8 cellular contexts compared by ENCODE assay signal in the genomic region with DNA sequence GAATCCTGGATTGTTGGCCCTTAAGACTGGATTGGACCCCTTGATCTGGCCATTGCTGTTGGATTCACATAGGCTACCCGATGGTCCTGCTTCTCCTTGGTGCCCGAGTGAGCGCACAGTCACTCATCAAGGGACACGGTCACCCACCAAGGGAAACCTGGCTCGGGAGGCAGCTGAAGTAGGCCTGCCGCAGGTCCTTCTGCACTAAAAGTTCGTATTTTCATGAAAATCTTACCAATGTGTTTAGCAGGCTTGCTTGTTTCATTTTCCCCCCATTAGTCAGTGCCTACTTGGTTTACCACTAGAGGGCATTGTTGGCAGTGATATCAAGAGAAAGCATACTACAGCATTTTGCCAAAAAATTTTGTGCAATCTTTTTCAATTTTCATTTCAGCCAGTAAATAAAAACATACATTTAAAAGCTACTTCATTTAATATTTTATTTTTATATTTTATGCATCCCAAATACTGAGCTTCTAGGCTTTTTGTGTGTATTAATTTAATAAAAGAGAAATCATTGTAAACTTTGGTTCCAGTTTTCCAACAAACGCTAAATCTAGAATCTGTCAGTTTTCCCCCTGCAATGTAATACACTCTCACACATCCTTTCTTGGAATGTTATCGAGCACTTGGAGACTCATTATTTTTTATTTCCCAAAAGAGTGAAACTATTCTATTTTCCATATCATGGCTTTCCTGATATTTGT.
DNase-seq lines count a peak whose midpoint lies in the region; ATAC-seq, FAIRE-seq and TF ChIP-seq lines count a peak whose summit lies in the region.

No MANE protein-coding gene starts in this region.

- H3K9me3 ChIP-seq in SU-DHL-6 (ENCODE audit: insufficient read depth, low read length), result no peaks in the 10 kb centered on the region
- no peaks in the 10 kb centered on the region; a peak in 1 of 4 replicates for H3K9me3 ChIP-seq in H1 (ENCODE audit: insufficient read depth in 2 of 2, low read depth in 1 of 2, low read length in 1 of 2)
- no peaks in the 10 kb centered on the region for H3K9me3 ChIP-seq in uterus

- H2AFZ ChIP-seq in SU-DHL-6 (ENCODE audit: low read depth, low read length, severe bottlenecking) (no peak overlapping the region), H1 (ENCODE audit: low read length) (peak overlapping the region; percentile 99)

- H3K36me3 ChIP-seq in SU-DHL-6 (ENCODE audit: low read length), result no peaks in the 10 kb centered on the region
- H3K36me3 ChIP-seq in H1 (ENCODE audit: control insufficient read depth in 2 of 4, insufficient read depth in 4 of 4, low read length in 3 of 4), result no peaks in the 10 kb centered on the region
- H3K36me3 ChIP-seq in uterus, result no peaks in the 10 kb centered on the region

- no peaks in the 10 kb centered on the region for H3K9me3 Mint-ChIP-seq in activated CD4-positive, alpha-beta T cell treated with anti-CD3 and anti-CD28 coated beads, Interleukin-2, amount 10 ng/mL, durations not matched to agents 24 days and 14 days

- POLR2A ChIA-PET in H1 (lab: Charles Lee; ENCODE audit: partially characterized antibody), result no interaction called here

- intact Hi-C loops in activated CD4-positive, alpha-beta T cell treated with anti-CD3 and anti-CD28 coated beads, Interleukin-2, amount 10 ng/mL, durations not matched to agents 24 days and 14 days (cut with micrococcal nuclease), result loop anchor here (1.0 kb wide), 2 partner anchors 581 to 593 kb away; no protein-coding TSS in a partner anchor
- intact Hi-C loops in uterus (cut with DNase I; ENCODE audit: low total_unique reads), result no loop called here

- H3K79me2 ChIP-seq in SU-DHL-6 (ENCODE audit: insufficient read depth, low read length) (no peaks in the 10 kb centered on the region), H1 (ENCODE audit: control insufficient read depth in 1 of 2, insufficient read depth in 2 of 2, low read length in 2 of 2) (no peaks in the 10 kb centered on the region)

- H3K18ac ChIP-seq in H1 (ENCODE audit: extremely low read depth, low read length), result no peak overlapping the region

- no peaks in the 10 kb centered on the region for H3K27me3 ChIP-seq in SU-DHL-6 (ENCODE audit: low read length)
- no peaks in the 10 kb centered on the region for H3K27me3 ChIP-seq in H1 (replicated peaks in 1 of 4; ENCODE audit: control insufficient read depth in 3 of 4, extremely low read depth in 1 of 4, insufficient read depth in 3 of 4, low read length in 3 of 4)
- H3K27me3 ChIP-seq in uterus, result no peaks in the 10 kb centered on the region

- H3K9me2 ChIP-seq in SU-DHL-6 (replicated peaks; ENCODE audit: insufficient read depth, low read length), result no peaks in the 10 kb centered on the region

- H4K8ac ChIP-seq in H1 (ENCODE audit: extremely low read depth, insufficient read depth, low read length), result no peak overlapping the region; the same call in 1 of the 2 replicates

- no peak overlapping the region for H3K9ac ChIP-seq in SU-DHL-6 (ENCODE audit: low read length)
- no peak overlapping the region for H3K9ac ChIP-seq in H1 (replicated peaks in 1 of 4; ENCODE audit: extremely low read depth in 1 of 4, low read depth in 3 of 4, low read length in 3 of 4)

- no peak overlapping the region for H4K91ac ChIP-seq in H1 (replicated peaks; ENCODE audit: insufficient read length, low read length)

- no peaks in the 10 kb centered on the region for H3K79me1 ChIP-seq in H1 (ENCODE audit: low read depth, low read length)

- 0 out of 2 replicates have a peak overlapping the region, but pooled peaks have one; percentile 12 for H2BK5ac ChIP-seq in H1 (ENCODE audit: low read depth, low read length)

- CTCF ChIA-PET in H1 (lab: Charles Lee; ENCODE audit: partially characterized antibody), result interaction anchor here (0.6 to 3.1 kb wide), 22 partner anchors 10 to 655 kb away, joined by 3 to 12 read pairs (median 4); no protein-coding TSS in a partner anchor

- H3K4ac ChIP-seq in H1 (replicated peaks; ENCODE audit: insufficient read length, low read depth, low read length), result no peak overlapping the region

- H3K4me1 ChIP-seq in H1 (replicated peaks in 1 of 4; ENCODE audit: control insufficient read depth in 3 of 4, insufficient read depth in 4 of 4, low read length in 3 of 4) (peaks cover 0 to 3% (median 0%) of the 10 kb centered on the region in 4 experiments; a peak in 2 of 7 replicates), uterus (no peaks in the 10 kb centered on the region)

- H2BK120ac ChIP-seq in H1 (replicated peaks; ENCODE audit: low read depth, low read length), result no peak overlapping the region

- H3K27ac ChIP-seq in SU-DHL-6 (ENCODE audit: low read depth, low read length), result no peak overlapping the region
- no peak overlapping the region; the same call in 1 of the 2 replicates for H3K27ac ChIP-seq in H1 (ENCODE audit: low read depth, low read length)
- peak overlapping the region; percentile 23 to 26 for H3K27ac ChIP-seq in uterus

- no peak overlapping the region for H2BK20ac ChIP-seq in H1 (ENCODE audit: low read length)

- WGBS in H1 (ENCODE audit: extremely low coverage in 1 of 2, insufficient coverage in 1 of 2, insufficient read length in 1 of 2, insufficient replicate concordance in 2 of 2, low coverage in 1 of 2, low lambda C conversion rate in 2 of 2, missing lambda C conversion rate in 1 of 2), 2 experiments, result 67% methylated on average over 9 of the region's 9 CpGs; no CpG with 5 or more reads in 1 of the 2 experiments

- ATAC-seq in GM21786 (IDR thresholded peaks at IDR 0.05; ENCODE audit: unreplicated experiment), result peak; percentile 74

- H4K20me1 ChIP-seq in SU-DHL-6 (ENCODE audit: low read depth, low read length) (no peaks in the 10 kb centered on the region), H1 (replicated peaks in 1 of 2; ENCODE audit: control insufficient read depth in 1 of 2, insufficient read depth in 2 of 2, low read length in 2 of 2) (no peaks in the 10 kb centered on the region)

- no peak overlapping the region for H3K27ac Mint-ChIP-seq in activated CD4-positive, alpha-beta T cell treated with anti-CD3 and anti-CD28 coated beads, Interleukin-2, amount 10 ng/mL, durations not matched to agents 24 days and 14 days

- peaks cover 2% of the 10 kb centered on the region for H3K27me3 Mint-ChIP-seq in activated CD4-positive, alpha-beta T cell treated with anti-CD3 and anti-CD28 coated beads, Interleukin-2, amount 10 ng/mL, durations not matched to agents 24 days and 14 days

- H3K36me3 Mint-ChIP-seq in activated CD4-positive, alpha-beta T cell treated with anti-CD3 and anti-CD28 coated beads, Interleukin-2, amount 10 ng/mL, durations not matched to agents 24 days and 14 days (ENCODE audit: low read depth), result no peaks in the 10 kb centered on the region

- H3K23ac ChIP-seq in H1 (ENCODE audit: insufficient read length), result no peak overlapping the region

- TF ChIP-seq CTCF in SU-DHL-6 (IDR thresholded peaks at IDR 0.05; ENCODE audit: insufficient read depth, low read length, poor library complexity, severe bottlenecking) (peak; percentile 72), H1 (IDR thresholded peaks at IDR 0.05; ENCODE audit: control extremely low read depth in 1 of 3, insufficient read depth in 1 of 3, low read depth in 1 of 3, low read length in 3 of 3) (peak in 2 of 3 experiments; percentile 69 to 77; a peak in 3 of 4 replicates), uterus (IDR thresholded peaks at IDR 0.05) (peak; percentile 67 to 78 (median 74))

- TF ChIP-seq EP300 in H1 (IDR thresholded peaks at IDR 0.05; ENCODE audit: borderline replicate concordance in 1 of 2, low read depth in 2 of 2, low read length in 2 of 2), result no peak

- no peak overlapping the region for H2BK12ac ChIP-seq in H1 (ENCODE audit: low read depth, low read length)

- peak; percentile 87 for FAIRE-seq in H1 (lab: Jason Lieb, UNC)

- peaks cover 10% of the 10 kb centered on the region for H3K4me1 Mint-ChIP-seq in activated CD4-positive, alpha-beta T cell treated with anti-CD3 and anti-CD28 coated beads, Interleukin-2, amount 10 ng/mL, durations not matched to agents 24 days and 14 days

- no peak overlapping the region for H3K4me3 ChIP-seq in SU-DHL-6 (ENCODE audit: insufficient read depth, low read length, poor library complexity, severe bottlenecking)
- no peak overlapping the region for H3K4me3 ChIP-seq in H1 (ENCODE audit: extremely low read depth in 1 of 4, insufficient read depth in 2 of 4, low read depth in 3 of 4, low read length in 4 of 4)
- no peak overlapping the region for H3K4me3 ChIP-seq in uterus

- no peaks in the 10 kb centered on the region for H3F3A ChIP-seq in SU-DHL-6 (ENCODE audit: insufficient read depth)

- H4K5ac ChIP-seq in H1 (ENCODE audit: insufficient read length, low read depth, low read length), result no peak overlapping the region

- no peak overlapping the region for H3K14ac ChIP-seq in H1 (ENCODE audit: insufficient read length)

- H3K23me2 ChIP-seq in H1 (ENCODE audit: low read depth, low read length), result no peaks in the 10 kb centered on the region

- H2AK5ac ChIP-seq in H1 (ENCODE audit: low read depth, low read length), result no peak overlapping the region

- DNase-seq in activated CD4-positive, alpha-beta T cell treated with anti-CD3 and anti-CD28 coated beads, Interleukin-2, amount 10 ng/mL, durations not matched to agents 24 days and 14 days, result peak; percentile 85
- DNase-seq in activated CD4-positive, alpha-beta T cell treated with anti-CD3 and anti-CD28 coated beads for 1 hour, result no peak
- DNase-seq in MV-4-11 (lab: John Stamatoyannopoulos, UW) (peak; percentile 60), H1 (ENCODE audit: low read depth in 1 of 2, low spot score in 2 of 2) (peak in 1 of 2 experiments; percentile 54), midbrain (lab: John Stamatoyannopoulos, UW) (peak; percentile 55), uterus (peak in 1 of 2 donors; percentile 31)

- no peak overlapping the region for H3K4me2 ChIP-seq in SU-DHL-6 (ENCODE audit: low read depth, low read length, poor library complexity, severe bottlenecking)
- H3K4me2 ChIP-seq in H1 (ENCODE audit: insufficient read depth in 1 of 2, low read depth in 2 of 2, low read length in 2 of 2), result peak overlapping the region in 1 of 2 experiments; percentile 38; a peak in 1 of 4 replicates

- H3K56ac ChIP-seq in H1 (replicated peaks; ENCODE audit: insufficient read length, low read depth, low read length), result no peak overlapping the region

- no peak overlapping the region for H2BK15ac ChIP-seq in H1 (ENCODE audit: low read length)

- peak; percentile 86 to 88 for TF ChIP-seq RAD21 in H1 (IDR thresholded peaks at IDR 0.05 in 1 of 2, conservative IDR thresholded peaks at IDR 0.05 in 1 of 2; ENCODE audit: low read depth in 2 of 2, low read length in 2 of 2)

- peak overlapping the region; percentile 77 for H3K4me3 Mint-ChIP-seq in activated CD4-positive, alpha-beta T cell treated with anti-CD3 and anti-CD28 coated beads, Interleukin-2, amount 10 ng/mL, durations not matched to agents 24 days and 14 days

- TF ChIP-seq POLR2A in H1 (IDR thresholded peaks at IDR 0.05; ENCODE audit: control extremely low read depth in 1 of 2, low read depth in 2 of 2, low read length in 2 of 2) (no peak), uterus (IDR thresholded peaks at IDR 0.05) (no peak)

TF ChIP-seq in H1, 55 proteins besides CTCF, POLR2A, EP300 and RAD21:
- no peak for TF ChIP-seq KDM4A (IDR thresholded peaks at IDR 0.05; ENCODE audit: low read depth, low read length, severe bottlenecking)
- TF ChIP-seq JUND (IDR thresholded peaks at IDR 0.05; ENCODE audit: low read length), result 0 out of 2 replicates have a peak, but pooled peaks have one; percentile 28
TF ChIP-seq in H1: peak in this region for 1.

Comparison
In these comparisons a context has a peak if more than half of its experiments do, and no peak if none do; other contexts are left out.
1. H3K27ac ChIP-seq: peak in uterus (2 of 2); none in SU-DHL-6 (single experiment) and H1 (single experiment).
2. Peak in every context shown above with its lines, with median percentiles within 50 percentile points of each other: CTCF ChIP-seq.